ENCODE assay signal across 10 cellular contexts in genomic region chr10:125113661-125114388, GRCh38. TPM values are rescaled to one million over a fixed set of nuclear protein-coding genes. Genes with fewer than 3 reads are reported as not detected.
DNase-seq lines count a peak whose midpoint lies in the region; ATAC-seq and TF ChIP-seq lines count a peak whose summit lies in the region.
"Had no signal": no experiment of that assay in that cellular context is flagged by ENCODE, and none has a peak within 500 bp of the region (broad histone marks: within the 10 kb centered on the region; RNA-seq: fewer than 3 reads in every experiment).

No MANE protein-coding gene starts in this region.

- H3F3A ChIP-seq in neural progenitor cell (ENCODE audit: low read depth), result no peaks in the 10 kb centered on the region

- in situ Hi-C loops in G401 (cut with HindIII; ENCODE audit: low sequenced_read_pairs), result no loop called here

- TF ChIP-seq POLR2A in vagina (IDR thresholded peaks at IDR 0.05), result no peak

- H3K27ac ChIP-seq in neural progenitor cell (peak overlapping the region; percentile 23), vagina (peak overlapping the region; percentile 57)
- H3K27ac ChIP-seq: neutrophil had no signal

- H3K27ac Mint-ChIP-seq in neural progenitor cell, result peak overlapping the region; percentile 9
- H3K27ac Mint-ChIP-seq: activated CD8-positive, alpha-beta T cell treated with anti-CD3 and anti-CD28 coated beads for 36 hours; activated naive CD4-positive, alpha-beta T cell treated with anti-CD3 and anti-CD28 coated beads, Interleukin-2, amount 50 U/mL, for 72 hours had no signal

- peaks cover 38% of the 10 kb centered on the region for H3K36me3 Mint-ChIP-seq in neural progenitor cell
- H3K36me3 Mint-ChIP-seq: activated naive CD4-positive, alpha-beta T cell treated with anti-CD3 and anti-CD28 coated beads, Interleukin-2, amount 50 U/mL, for 72 hours had no signal

- H3K27me3 ChIP-seq in adipocyte (replicated peaks; ENCODE audit: control insufficient read depth, insufficient read depth, low read length), result no peaks in the 10 kb centered on the region
- no peaks in the 10 kb centered on the region for H3K27me3 ChIP-seq in neural progenitor cell
- no peaks in the 10 kb centered on the region for H3K27me3 ChIP-seq in vagina
- H3K27me3 ChIP-seq: neutrophil had no signal

- H3K9ac ChIP-seq in adipocyte (ENCODE audit: low read length) (peak overlapping the region; percentile 26), neural progenitor cell (no peak overlapping the region)

- peaks cover 3% of the 10 kb centered on the region for H3K36me3 ChIP-seq in adipocyte (ENCODE audit: control insufficient read depth, insufficient read depth, low read length, severe bottlenecking)
- H3K36me3 ChIP-seq in neural progenitor cell, result peaks cover 3% of the 10 kb centered on the region
- H3K36me3 ChIP-seq in vagina, result peaks cover 0 to 12% of the 10 kb centered on the region in 2 donors

- peaks cover 85% of the 10 kb centered on the region for H4K20me1 ChIP-seq in neural progenitor cell (ENCODE audit: low read depth)

- H3K4me1 ChIP-seq in adipocyte (ENCODE audit: control insufficient read depth, insufficient read depth, low read length) (peaks cover 24% of the 10 kb centered on the region), neural progenitor cell (no peaks in the 10 kb centered on the region), vagina (peaks cover 67% of the 10 kb centered on the region)

- H3K79me2 ChIP-seq in neural progenitor cell (ENCODE audit: low read depth), result peaks cover 100% of the 10 kb centered on the region

- DNase-seq in adipocyte (ENCODE audit: low read depth) (no peak), fibroblast of peridontal ligament (ENCODE audit: extremely low read depth) (peak; percentile 86), neural progenitor cell (ENCODE audit: low spot score) (no peak), vagina (ENCODE audit: extremely low spot score in 2 of 2) (no peak), G401 (ENCODE audit: low spot score) (no peak)
- no peak for DNase-seq in stimulated activated naive CD8-positive, alpha-beta T cell treated with anti-CD3 and anti-CD28 coated beads, Interleukin-15, Interleukin-2, amounts not matched to agents 100 U/mL and 50 U/mL, for 24 hours
- DNase-seq: activated CD8-positive, alpha-beta T cell treated with anti-CD3 and anti-CD28 coated beads for 36 hours had no signal

- H3K4me3 ChIP-seq in adipocyte (ENCODE audit: low read length), result peak overlapping the region; percentile 61
- no peak overlapping the region for H3K4me3 ChIP-seq in neural progenitor cell
- H3K4me3 ChIP-seq in vagina, result no peak overlapping the region

- H3K4me3 Mint-ChIP-seq in neural progenitor cell, result no peak overlapping the region
- H3K4me3 Mint-ChIP-seq: activated CD8-positive, alpha-beta T cell treated with anti-CD3 and anti-CD28 coated beads for 36 hours had no signal

- ATAC-seq in GM18907 (IDR thresholded peaks at IDR 0.05; ENCODE audit: unreplicated experiment), result no peak
- ATAC-seq in stimulated activated naive CD8-positive, alpha-beta T cell treated with anti-CD3 and anti-CD28 coated beads, Interleukin-15, Interleukin-2, amounts not matched to agents 100 U/mL and 50 U/mL, for 24 hours, result no peak
- ATAC-seq: activated CD8-positive, alpha-beta T cell treated with anti-CD3 and anti-CD28 coated beads for 36 hours; activated naive CD4-positive, alpha-beta T cell treated with anti-CD3 and anti-CD28 coated beads, Interleukin-2, amount 50 U/mL, for 72 hours had no signal

- H2AFZ ChIP-seq in neural progenitor cell (replicated peaks), result no peak overlapping the region

- TF ChIP-seq CTCF in neural progenitor cell (IDR thresholded peaks at IDR 0.05) (no peak), vagina (IDR thresholded peaks at IDR 0.05) (no peak)

- no peak overlapping the region for H3K4me2 ChIP-seq in neural progenitor cell

- peaks cover 4% of the 10 kb centered on the region for H3K27me3 Mint-ChIP-seq in neural progenitor cell (ENCODE audit: insufficient read depth, low read depth)
- H3K27me3 Mint-ChIP-seq: activated CD8-positive, alpha-beta T cell treated with anti-CD3 and anti-CD28 coated beads for 36 hours had no signal

- H3K9me3 Mint-ChIP-seq in neural progenitor cell, result peaks cover 7% of the 10 kb centered on the region
- H3K9me3 Mint-ChIP-seq: activated CD8-positive, alpha-beta T cell treated with anti-CD3 and anti-CD28 coated beads for 36 hours; activated naive CD4-positive, alpha-beta T cell treated with anti-CD3 and anti-CD28 coated beads, Interleukin-2, amount 50 U/mL, for 72 hours had no signal

- H3K9me3 ChIP-seq in adipocyte (ENCODE audit: control insufficient read depth, low read length), result no peaks in the 10 kb centered on the region
- no peaks in the 10 kb centered on the region for H3K9me3 ChIP-seq in neural progenitor cell (ENCODE audit: low read depth)
- no peaks in the 10 kb centered on the region for H3K9me3 ChIP-seq in vagina
- H3K9me3 ChIP-seq: neutrophil had no signal

- peaks cover 21% of the 10 kb centered on the region for H3K4me1 Mint-ChIP-seq in neural progenitor cell

- intact Hi-C loops in vagina (cut with DNase I), result no loop called here

RNA-seq across cellular contexts. Expression of gene CTBP2, which starts 46.5 kb away (rescaled TPM):
- total RNA-seq in neural progenitor cell (ENCODE audit: low replicate concordance) (55.2 and 97.6 TPM in 2 replicates), vagina (74.4 TPM)
- 85.3 and 98.5 TPM in 2 replicates for total RNA-seq in G401 (2014; rRNA removed; shearing (Covaris generic))
